Comparison of ENCODE assay signal across 2 cellular contexts in the genomic region with DNA sequence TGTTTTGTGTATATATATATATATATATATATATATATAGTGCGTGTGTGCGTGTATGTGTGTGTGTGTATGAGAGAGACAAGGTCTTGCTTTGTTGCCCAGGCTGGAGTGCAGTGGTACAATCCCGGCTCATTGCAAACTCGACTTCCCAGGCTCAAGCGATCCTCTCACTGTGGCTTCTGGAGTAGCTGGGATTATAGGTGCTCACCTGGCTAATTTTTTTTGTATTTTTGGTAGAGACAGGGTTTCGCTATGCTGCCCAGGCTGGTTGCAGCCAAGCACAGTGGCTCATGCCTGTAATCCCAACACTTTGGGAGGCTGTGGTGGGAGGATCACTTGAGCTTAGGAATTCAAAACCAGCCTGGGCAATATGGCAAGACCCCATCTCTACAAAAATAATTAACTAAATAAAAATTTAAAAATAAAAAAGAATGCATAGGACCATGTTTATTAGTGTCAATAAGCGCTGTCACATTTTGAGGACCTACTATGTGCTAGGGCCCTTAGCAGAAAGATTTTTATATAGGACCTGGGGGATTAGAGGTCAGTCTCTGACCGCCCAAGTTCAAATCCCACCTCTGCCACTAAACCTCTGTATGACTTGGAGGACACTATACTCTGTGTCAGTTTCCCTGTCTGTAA.
TF ChIP-seq lines count a peak whose summit lies in the region.

No MANE protein-coding gene starts in this region.

TF ChIP-seq in HEK293, 187 proteins besides CTCF, POLR2A, EP300 and RAD21:
- TF ChIP-seq, protein P1, sequence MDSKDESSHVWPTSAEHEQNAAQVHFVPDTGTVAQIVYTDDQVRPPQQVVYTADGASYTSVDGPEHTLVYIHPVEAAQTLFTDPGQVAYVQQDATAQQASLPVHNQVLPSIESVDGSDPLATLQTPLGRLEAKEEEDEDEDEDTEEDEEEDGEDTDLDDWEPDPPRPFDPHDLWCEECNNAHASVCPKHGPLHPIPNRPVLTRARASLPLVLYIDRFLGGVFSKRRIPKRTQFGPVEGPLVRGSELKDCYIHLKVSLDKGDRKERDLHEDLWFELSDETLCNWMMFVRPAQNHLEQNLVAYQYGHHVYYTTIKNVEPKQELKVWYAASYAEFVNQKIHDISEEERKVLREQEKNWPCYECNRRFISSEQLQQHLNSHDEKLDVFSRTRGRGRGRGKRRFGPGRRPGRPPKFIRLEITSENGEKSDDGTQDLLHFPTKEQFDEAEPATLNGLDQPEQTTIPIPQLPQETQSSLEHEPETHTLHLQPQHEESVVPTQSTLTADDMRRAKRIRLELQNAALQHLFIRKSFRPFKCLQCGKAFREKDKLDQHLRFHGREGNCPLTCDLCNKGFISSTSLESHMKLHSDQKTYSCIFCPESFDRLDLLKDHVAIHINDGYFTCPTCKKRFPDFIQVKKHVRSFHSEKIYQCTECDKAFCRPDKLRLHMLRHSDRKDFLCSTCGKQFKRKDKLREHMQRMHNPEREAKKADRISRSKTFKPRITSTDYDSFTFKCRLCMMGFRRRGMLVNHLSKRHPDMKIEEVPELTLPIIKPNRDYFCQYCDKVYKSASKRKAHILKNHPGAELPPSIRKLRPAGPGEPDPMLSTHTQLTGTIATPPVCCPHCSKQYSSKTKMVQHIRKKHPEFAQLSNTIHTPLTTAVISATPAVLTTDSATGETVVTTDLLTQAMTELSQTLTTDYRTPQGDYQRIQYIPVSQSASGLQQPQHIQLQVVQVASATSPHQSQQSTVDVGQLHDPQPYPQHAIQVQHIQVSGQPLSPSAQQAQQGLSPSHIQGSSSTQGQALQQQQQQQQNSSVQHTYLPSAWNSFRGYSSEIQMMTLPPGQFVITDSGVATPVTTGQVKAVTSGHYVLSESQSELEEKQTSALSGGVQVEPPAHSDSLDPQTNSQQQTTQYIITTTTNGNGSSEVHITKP (tag by site-specific recombination; IDR thresholded peaks at IDR 0.05) = peak; percentile 25; the same call in 1 of the 2 replicates
- TF ChIP-seq REPIN1 (tag by site-specific recombination; IDR thresholded peaks at IDR 0.05; ENCODE audit: low read depth) (no peak), ZNF571 (tag by site-specific recombination; IDR thresholded peaks at IDR 0.05) (no peak), ZNF76 (tag by site-specific recombination; IDR thresholded peaks at IDR 0.05; ENCODE audit: borderline replicate concordance, low read depth) (no peak), ZNF843 (tag by site-specific recombination; IDR thresholded peaks at IDR 0.05) (no peak), ZNF223 (tag by site-specific recombination; IDR thresholded peaks at IDR 0.05) (no peak), ZNF121 (tag by site-specific recombination; IDR thresholded peaks at IDR 0.05) (peak; percentile 88), ZNF302 (tag by site-specific recombination; IDR thresholded peaks at IDR 0.05; ENCODE audit: low read depth) (no peak), ZNF140 (tag by site-specific recombination; IDR thresholded peaks at IDR 0.05) (no peak), ZNF394 (tag by site-specific recombination; IDR thresholded peaks at IDR 0.05; ENCODE audit: borderline replicate concordance) (peak; percentile 58; the same call in 1 of the 2 replicates), ZNF404 (tag by site-specific recombination; IDR thresholded peaks at IDR 0.05) (no peak)
- TF ChIP-seq, protein P2, sequence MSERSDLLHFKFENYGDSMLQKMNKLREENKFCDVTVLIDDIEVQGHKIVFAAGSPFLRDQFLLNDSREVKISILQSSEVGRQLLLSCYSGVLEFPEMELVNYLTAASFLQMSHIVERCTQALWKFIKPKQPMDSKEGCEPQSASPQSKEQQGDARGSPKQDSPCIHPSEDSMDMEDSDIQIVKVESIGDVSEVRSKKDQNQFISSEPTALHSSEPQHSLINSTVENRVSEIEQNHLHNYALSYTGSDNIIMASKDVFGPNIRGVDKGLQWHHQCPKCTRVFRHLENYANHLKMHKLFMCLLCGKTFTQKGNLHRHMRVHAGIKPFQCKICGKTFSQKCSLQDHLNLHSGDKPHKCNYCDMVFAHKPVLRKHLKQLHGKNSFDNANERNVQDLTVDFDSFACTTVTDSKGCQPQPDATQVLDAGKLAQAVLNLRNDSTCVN (tag by site-specific recombination; optimal IDR thresholded peaks at IDR 0.05) = no peak
- TF ChIP-seq, protein P3, sequence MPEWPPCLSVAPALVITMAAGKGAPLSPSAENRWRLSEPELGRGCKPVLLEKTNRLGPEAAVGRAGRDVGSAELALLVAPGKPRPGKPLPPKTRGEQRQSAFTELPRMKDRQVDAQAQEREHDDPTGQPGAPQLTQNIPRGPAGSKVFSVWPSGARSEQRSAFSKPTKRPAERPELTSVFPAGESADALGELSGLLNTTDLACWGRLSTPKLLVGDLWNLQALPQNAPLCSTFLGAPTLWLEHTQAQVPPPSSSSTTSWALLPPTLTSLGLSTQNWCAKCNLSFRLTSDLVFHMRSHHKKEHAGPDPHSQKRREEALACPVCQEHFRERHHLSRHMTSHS (tag by site-specific recombination; IDR thresholded peaks at IDR 0.05) = no peak

TF ChIP-seq in K562, 482 proteins besides CTCF, POLR2A, EP300 and RAD21:
- TF ChIP-seq SOX6 (IDR thresholded peaks at IDR 0.05) (no peak), XRCC4 (IDR thresholded peaks at IDR 0.05; ENCODE audit: extremely low read depth, insufficient read depth, insufficient read length) (no peak), ZNF121 (CRISPR knock-in tag; conservative IDR thresholded peaks at IDR 0.05) (peak; percentile 77), MAZ (CRISPR knock-in tag; conservative IDR thresholded peaks at IDR 0.05 in 1 of 2, IDR thresholded peaks at IDR 0.05 in 1 of 2) (no peak), ZNF766 (CRISPR knock-in tag; conservative IDR thresholded peaks at IDR 0.05) (no peak), BHLHE40 (IDR thresholded peaks at IDR 0.05; ENCODE audit: low read length) (no peak), ZKSCAN1 (IDR thresholded peaks at IDR 0.05; ENCODE audit: low read depth, low read length) (peak; percentile 97), HNRNPL (IDR thresholded peaks at IDR 0.05; ENCODE audit: low read depth, low read length) (no peak)
- TF ChIP-seq, protein P4, sequence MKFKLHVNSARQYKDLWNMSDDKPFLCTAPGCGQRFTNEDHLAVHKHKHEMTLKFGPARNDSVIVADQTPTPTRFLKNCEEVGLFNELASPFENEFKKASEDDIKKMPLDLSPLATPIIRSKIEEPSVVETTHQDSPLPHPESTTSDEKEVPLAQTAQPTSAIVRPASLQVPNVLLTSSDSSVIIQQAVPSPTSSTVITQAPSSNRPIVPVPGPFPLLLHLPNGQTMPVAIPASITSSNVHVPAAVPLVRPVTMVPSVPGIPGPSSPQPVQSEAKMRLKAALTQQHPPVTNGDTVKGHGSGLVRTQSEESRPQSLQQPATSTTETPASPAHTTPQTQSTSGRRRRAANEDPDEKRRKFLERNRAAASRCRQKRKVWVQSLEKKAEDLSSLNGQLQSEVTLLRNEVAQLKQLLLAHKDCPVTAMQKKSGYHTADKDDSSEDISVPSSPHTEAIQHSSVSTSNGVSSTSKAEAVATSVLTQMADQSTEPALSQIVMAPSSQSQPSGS (CRISPR knock-in tag; IDR thresholded peaks at IDR 0.05) = no peak
- TF ChIP-seq, protein P5, sequence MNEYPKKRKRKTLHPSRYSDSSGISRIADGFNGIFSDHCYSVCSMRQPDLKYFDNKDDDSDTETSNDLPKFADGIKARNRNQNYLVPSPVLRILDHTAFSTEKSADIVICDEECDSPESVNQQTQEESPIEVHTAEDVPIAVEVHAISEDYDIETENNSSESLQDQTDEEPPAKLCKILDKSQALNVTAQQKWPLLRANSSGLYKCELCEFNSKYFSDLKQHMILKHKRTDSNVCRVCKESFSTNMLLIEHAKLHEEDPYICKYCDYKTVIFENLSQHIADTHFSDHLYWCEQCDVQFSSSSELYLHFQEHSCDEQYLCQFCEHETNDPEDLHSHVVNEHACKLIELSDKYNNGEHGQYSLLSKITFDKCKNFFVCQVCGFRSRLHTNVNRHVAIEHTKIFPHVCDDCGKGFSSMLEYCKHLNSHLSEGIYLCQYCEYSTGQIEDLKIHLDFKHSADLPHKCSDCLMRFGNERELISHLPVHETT (CRISPR knock-in tag; conservative IDR thresholded peaks at IDR 0.05 in 1 of 2, IDR thresholded peaks at IDR 0.05 in 1 of 2) = no peak
TF ChIP-seq in K562: peak in this region for 2.
